15 cellular contexts compared by ENCODE assay signal in genomic region chr2:207241198-207241597, GRCh38.
DNase-seq lines count a peak whose midpoint lies in the region; ATAC-seq and TF ChIP-seq lines count a peak whose summit lies in the region.
"Had no signal": no experiment of that assay in that cellular context is flagged by ENCODE, and none has a peak within 500 bp of the region (broad histone marks: within the 10 kb centered on the region; RNA-seq: fewer than 3 reads in every experiment).

No MANE protein-coding gene starts in this region.

- peak; percentile 41 for ATAC-seq in HG02642 (IDR thresholded peaks at IDR 0.05; ENCODE audit: poor library complexity, unreplicated experiment)
- peak; percentile 89 for ATAC-seq in activated T-cell treated with anti-CD3 and anti-CD28 coated beads, Interleukin-2, amount 50 U/mL, for 72 hours (replicated peaks in 1 of 2)
- ATAC-seq: left lung had no signal

- no peak overlapping the region for H3K4me3 Mint-ChIP-seq in activated CD4-positive, alpha-beta T cell treated with anti-CD3 and anti-CD28 coated beads, Interleukin-2, amount 10 ng/mL, durations not matched to agents 24 days and 14 days
- H3K4me3 Mint-ChIP-seq in activated CD4-positive, alpha-beta T cell treated with anti-CD3 and anti-CD28 coated beads, Interleukin-2, amount 10 ng/mL, durations not matched to agents 7 days and 5 days, result no peak overlapping the region
- H3K4me3 Mint-ChIP-seq in activated T-cell treated with anti-CD3 and anti-CD28 coated beads, Interleukin-2, amount 50 U/mL, for 72 hours, result no peak overlapping the region

- peaks cover 26% of the 10 kb centered on the region for H3K4me1 ChIP-seq in vagina
- H3K4me1 ChIP-seq in effector memory CD4-positive, alpha-beta T cell (ENCODE audit: control insufficient read depth, insufficient read depth, low read length, poor library complexity, severe bottlenecking), result no peaks in the 10 kb centered on the region

- no peaks in the 10 kb centered on the region for H3K36me3 Mint-ChIP-seq in activated CD4-positive, alpha-beta T cell treated with anti-CD3 and anti-CD28 coated beads, Interleukin-2, amount 10 ng/mL, durations not matched to agents 24 days and 14 days (ENCODE audit: low read depth)
- H3K36me3 Mint-ChIP-seq in activated CD4-positive, alpha-beta T cell treated with anti-CD3 and anti-CD28 coated beads, Interleukin-2, amount 10 ng/mL, durations not matched to agents 7 days and 5 days (ENCODE audit: low read depth), result peaks cover 4% of the 10 kb centered on the region
- peaks cover 0 to 2% of the 10 kb centered on the region in 2 donors for H3K36me3 Mint-ChIP-seq in activated T-cell treated with anti-CD3 and anti-CD28 coated beads, Interleukin-2, amount 50 U/mL, for 72 hours (ENCODE audit: insufficient read depth in 2 of 2)

- no peak overlapping the region for H3K27ac ChIP-seq in vagina
- no peak overlapping the region for H3K27ac ChIP-seq in effector memory CD4-positive, alpha-beta T cell (ENCODE audit: insufficient read depth, low read length, poor library complexity, severe bottlenecking)
- H3K27ac ChIP-seq: dorsolateral prefrontal cortex, SJCRH30 had no signal

- peaks cover 38% of the 10 kb centered on the region for H3K4me1 Mint-ChIP-seq in activated CD4-positive, alpha-beta T cell treated with anti-CD3 and anti-CD28 coated beads, Interleukin-2, amount 10 ng/mL, durations not matched to agents 24 days and 14 days
- peaks cover 15% of the 10 kb centered on the region for H3K4me1 Mint-ChIP-seq in activated CD4-positive, alpha-beta T cell treated with anti-CD3 and anti-CD28 coated beads, Interleukin-2, amount 10 ng/mL, durations not matched to agents 7 days and 5 days
- H3K4me1 Mint-ChIP-seq in activated T-cell treated with anti-CD3 and anti-CD28 coated beads, Interleukin-2, amount 50 U/mL, for 72 hours (ENCODE audit: low read depth), result peaks cover 32% of the 10 kb centered on the region

- H3K4me3 ChIP-seq in vagina, result no peak overlapping the region
- no peak overlapping the region for H3K4me3 ChIP-seq in effector memory CD4-positive, alpha-beta T cell (ENCODE audit: insufficient read depth, low read depth, low read length, poor library complexity, severe bottlenecking)
- H3K4me3 ChIP-seq: adrenal gland, dorsolateral prefrontal cortex, left lung, SJCRH30 had no signal

- no peaks in the 10 kb centered on the region for H3K27me3 ChIP-seq in vagina
- no peaks in the 10 kb centered on the region for H3K27me3 ChIP-seq in effector memory CD4-positive, alpha-beta T cell (replicated peaks; ENCODE audit: control insufficient read depth, insufficient read depth, low read length, poor library complexity, severe bottlenecking)
- H3K27me3 ChIP-seq: adrenal gland, dorsolateral prefrontal cortex, left lung, SJCRH30 had no signal

- H3K36me3 ChIP-seq in vagina, result no peaks in the 10 kb centered on the region
- no peaks in the 10 kb centered on the region for H3K36me3 ChIP-seq in effector memory CD4-positive, alpha-beta T cell (ENCODE audit: control insufficient read depth, insufficient read depth, low read length)
- H3K36me3 ChIP-seq: adrenal gland, left lung, SJCRH30 had no signal

- no peaks in the 10 kb centered on the region for H3K9me3 ChIP-seq in vagina
- no peaks in the 10 kb centered on the region for H3K9me3 ChIP-seq in effector memory CD4-positive, alpha-beta T cell (ENCODE audit: control insufficient read depth, low read length)
- H3K9me3 ChIP-seq: adrenal gland, left lung, SJCRH30 had no signal

- TF ChIP-seq POLR2A in vagina (IDR thresholded peaks at IDR 0.05), result no peak

- H3K27me3 Mint-ChIP-seq in activated CD4-positive, alpha-beta T cell treated with anti-CD3 and anti-CD28 coated beads, Interleukin-2, amount 10 ng/mL, durations not matched to agents 24 days and 14 days, result no peaks in the 10 kb centered on the region
- H3K27me3 Mint-ChIP-seq in activated CD4-positive, alpha-beta T cell treated with anti-CD3 and anti-CD28 coated beads, Interleukin-2, amount 10 ng/mL, durations not matched to agents 7 days and 5 days, result no peaks in the 10 kb centered on the region
- H3K27me3 Mint-ChIP-seq in activated T-cell treated with anti-CD3 and anti-CD28 coated beads, Interleukin-2, amount 50 U/mL, for 72 hours (ENCODE audit: low read depth), result no peaks in the 10 kb centered on the region

- H3K27ac Mint-ChIP-seq in activated CD4-positive, alpha-beta T cell treated with anti-CD3 and anti-CD28 coated beads, Interleukin-2, amount 10 ng/mL, durations not matched to agents 24 days and 14 days, result no peak overlapping the region
- H3K27ac Mint-ChIP-seq in activated CD4-positive, alpha-beta T cell treated with anti-CD3 and anti-CD28 coated beads, Interleukin-2, amount 10 ng/mL, durations not matched to agents 7 days and 5 days, result no peak overlapping the region
- no peak overlapping the region for H3K27ac Mint-ChIP-seq in activated T-cell treated with anti-CD3 and anti-CD28 coated beads, Interleukin-2, amount 50 U/mL, for 72 hours

- CTCF ChIA-PET in activated CD4-positive, alpha-beta T cell treated with anti-CD3 and anti-CD28 coated beads, Interleukin-2, amount 10 ng/mL, durations not matched to agents 7 days and 5 days (lab: Charles Lee), result interaction anchor here (0.8 to 3.6 kb wide), 3 partner anchors 13 to 91 kb away, joined by 3 to 10 read pairs (median 4); no protein-coding TSS in a partner anchor

- POLR2A ChIA-PET in activated CD4-positive, alpha-beta T cell treated with anti-CD3 and anti-CD28 coated beads, Interleukin-2, amount 10 ng/mL, durations not matched to agents 7 days and 5 days (lab: Charles Lee), result interaction anchor here (0.9 to 1.1 kb wide), 2 partner anchors 74 to 75 kb away, joined by 3 read pairs; partner anchors contain the start of gene KLF7

- peaks cover 7% of the 10 kb centered on the region for H3K9me3 Mint-ChIP-seq in activated CD4-positive, alpha-beta T cell treated with anti-CD3 and anti-CD28 coated beads, Interleukin-2, amount 10 ng/mL, durations not matched to agents 24 days and 14 days
- peaks cover 10% of the 10 kb centered on the region for H3K9me3 Mint-ChIP-seq in activated CD4-positive, alpha-beta T cell treated with anti-CD3 and anti-CD28 coated beads, Interleukin-2, amount 10 ng/mL, durations not matched to agents 7 days and 5 days
- H3K9me3 Mint-ChIP-seq in activated T-cell treated with anti-CD3 and anti-CD28 coated beads, Interleukin-2, amount 50 U/mL, for 72 hours, result no peaks in the 10 kb centered on the region

- intact Hi-C loops in activated CD4-positive, alpha-beta T cell treated with anti-CD3 and anti-CD28 coated beads, Interleukin-2, amount 10 ng/mL, durations not matched to agents 24 days and 14 days (cut with micrococcal nuclease), result loop anchor here (1.0 to 5.0 kb wide), 6 partner anchors 17 to 231 kb away; no protein-coding TSS in a partner anchor
- intact Hi-C loops in vagina (cut with DNase I), result no loop called here

- TF ChIP-seq CTCF in vagina (IDR thresholded peaks at IDR 0.05), result no peak

- DNase-seq in activated CD4-positive, alpha-beta T cell treated with anti-CD3 and anti-CD28 coated beads, Interleukin-2, amount 10 ng/mL, durations not matched to agents 24 days and 14 days, result peak; percentile 68
- no peak for DNase-seq in activated CD4-positive, alpha-beta T cell treated with anti-CD3 and anti-CD28 coated beads, Interleukin-2, amount 10 ng/mL, durations not matched to agents 7 days and 5 days
- peak; percentile 78 to 85 for DNase-seq in activated T-cell treated with anti-CD3 and anti-CD28 coated beads, Interleukin-2, amount 50 U/mL, for 72 hours
- peak; percentile 87 for DNase-seq in stimulated activated CD4-positive, alpha-beta T cell treated with anti-CD3 and anti-CD28 coated beads, Interleukin-1b, Interleukin-23, amount 100 ng/mL, for 48 hours
- DNase-seq in NCI-H774 (lab: John Stamatoyannopoulos, UW) (no peak), vagina (ENCODE audit: extremely low spot score in 2 of 2) (no peak)
- DNase-seq in effector memory CD4-positive, alpha-beta T cell, result no peak
- DNase-seq: ACHN, adrenal gland, dorsolateral prefrontal cortex, left lung, NCI-H1436, NCI-H69, SJCRH30 had no signal

Comparison
In these comparisons a context has a peak if more than half of its experiments do, and no peak if none do; other contexts are left out.
1. DNase-seq: peak in activated CD4-positive, alpha-beta T cell treated with anti-CD3 and anti-CD28 coated beads, Interleukin-2, amount 10 ng/mL, durations not matched to agents 24 days and 14 days (single experiment), activated T-cell treated with anti-CD3 and anti-CD28 coated beads, Interleukin-2, amount 50 U/mL, for 72 hours (2 of 2) and stimulated activated CD4-positive, alpha-beta T cell treated with anti-CD3 and anti-CD28 coated beads, Interleukin-1b, Interleukin-23, amount 100 ng/mL, for 48 hours (single experiment); none in activated CD4-positive, alpha-beta T cell treated with anti-CD3 and anti-CD28 coated beads, Interleukin-2, amount 10 ng/mL, durations not matched to agents 7 days and 5 days (single experiment), NCI-H774 (single experiment), vagina (0 of 2) and effector memory CD4-positive, alpha-beta T cell (0 of 3).